ENCODE assay signal across 24 cellular contexts in genomic region chr17:49600949-49601348, GRCh38. TPM values are rescaled to one million over a fixed set of nuclear protein-coding genes. Genes with fewer than 3 reads are reported as not detected.
"Had no signal": no experiment of that assay in that cellular context is flagged by ENCODE, and none has a peak within 500 bp of the region (broad histone marks: within the 10 kb centered on the region; RNA-seq: fewer than 3 reads in every experiment).

No MANE protein-coding gene starts in this region.

- H3K27ac Mint-ChIP-seq: activated CD8-positive, alpha-beta T cell treated with anti-CD3 and anti-CD28 coated beads for 36 hours; activated naive CD4-positive, alpha-beta T cell treated with anti-CD3 and anti-CD28 coated beads, Interleukin-2, amount 50 U/mL, for 72 hours; T-helper 1 cell treated with Interleukin-12 subunit alpha and Interleukin-12 subunit beta and Interleukin-4 antibody, amounts not matched to agents 30 μg/mL and 1 μg/mL, for 36 hours had no signal

- H3K27me3 ChIP-seq: Peyer's patch had no signal

- H3K4me3 ChIP-seq: Peyer's patch had no signal

- H3K27me3 Mint-ChIP-seq: activated CD8-positive, alpha-beta T cell treated with anti-CD3 and anti-CD28 coated beads for 36 hours had no signal

- H3K4me2 ChIP-seq: KMS-11 had no signal

- DNase-seq: activated CD4-positive, alpha-beta T cell treated with anti-CD3 and anti-CD28 coated beads for 4 hours; activated CD8-positive, alpha-beta memory T cell treated with anti-CD3 and anti-CD28 coated beads, Interleukin-2, amount 50 U/mL, for 4 hours; activated CD8-positive, alpha-beta T cell treated with anti-CD3 and anti-CD28 coated beads for 36 hours; activated effector memory CD4-positive, alpha-beta T cell treated with anti-CD3 and anti-CD28 coated beads, Interleukin-2, amount 50 U/mL, for 16 hours; activated naive CD4-positive, alpha-beta T cell treated with Interleukin-2 at 50 U/mL for 16 hours; caudate nucleus; NCI-H1092; NCI-H1417; NCI-H1694; NCI-H2029; NCI-H2107; NCI-H2171 treated with DMSO at 0.1 percent for 48 hours; NCI-H345; NCI-H510A; NCI-H526 treated with DMSO at 0.1 percent for 48 hours; NCI-H82; Peyer's patch; SHP77 had no signal

- H3K9ac ChIP-seq: KMS-11 had no signal

- ATAC-seq: activated CD4-positive, CD25-positive, alpha-beta regulatory T cell treated with anti-CD3 and anti-CD28 coated beads, Interleukin-2, amount 50 U/mL, for 24 hours; activated CD8-positive, alpha-beta T cell treated with anti-CD3 and anti-CD28 coated beads for 36 hours; activated naive CD4-positive, alpha-beta T cell treated with anti-CD3 and anti-CD28 coated beads, Interleukin-2, amount 50 U/mL, for 72 hours had no signal

- H3K4me3 Mint-ChIP-seq: activated CD8-positive, alpha-beta T cell treated with anti-CD3 and anti-CD28 coated beads for 36 hours; T-helper 1 cell treated with Interleukin-12 subunit alpha and Interleukin-12 subunit beta and Interleukin-4 antibody, amounts not matched to agents 30 μg/mL and 1 μg/mL, for 36 hours had no signal

- H3K9me3 Mint-ChIP-seq: activated CD8-positive, alpha-beta T cell treated with anti-CD3 and anti-CD28 coated beads for 36 hours; activated naive CD4-positive, alpha-beta T cell treated with anti-CD3 and anti-CD28 coated beads, Interleukin-2, amount 50 U/mL, for 72 hours; T-helper 1 cell treated with Interleukin-12 subunit alpha and Interleukin-12 subunit beta and Interleukin-4 antibody, amounts not matched to agents 30 μg/mL and 1 μg/mL, for 36 hours had no signal

- H3K27ac ChIP-seq: KMS-11, Peyer's patch, RWPE1 had no signal

- H3K9me3 ChIP-seq: Peyer's patch had no signal

RNA-seq across cellular contexts. Expression of gene NXPH3, which starts 25.3 kb away (rescaled TPM):
- total RNA-seq: MCF 10A had no signal
